ENCODE assay signal across 8 cellular contexts in the genomic region with DNA sequence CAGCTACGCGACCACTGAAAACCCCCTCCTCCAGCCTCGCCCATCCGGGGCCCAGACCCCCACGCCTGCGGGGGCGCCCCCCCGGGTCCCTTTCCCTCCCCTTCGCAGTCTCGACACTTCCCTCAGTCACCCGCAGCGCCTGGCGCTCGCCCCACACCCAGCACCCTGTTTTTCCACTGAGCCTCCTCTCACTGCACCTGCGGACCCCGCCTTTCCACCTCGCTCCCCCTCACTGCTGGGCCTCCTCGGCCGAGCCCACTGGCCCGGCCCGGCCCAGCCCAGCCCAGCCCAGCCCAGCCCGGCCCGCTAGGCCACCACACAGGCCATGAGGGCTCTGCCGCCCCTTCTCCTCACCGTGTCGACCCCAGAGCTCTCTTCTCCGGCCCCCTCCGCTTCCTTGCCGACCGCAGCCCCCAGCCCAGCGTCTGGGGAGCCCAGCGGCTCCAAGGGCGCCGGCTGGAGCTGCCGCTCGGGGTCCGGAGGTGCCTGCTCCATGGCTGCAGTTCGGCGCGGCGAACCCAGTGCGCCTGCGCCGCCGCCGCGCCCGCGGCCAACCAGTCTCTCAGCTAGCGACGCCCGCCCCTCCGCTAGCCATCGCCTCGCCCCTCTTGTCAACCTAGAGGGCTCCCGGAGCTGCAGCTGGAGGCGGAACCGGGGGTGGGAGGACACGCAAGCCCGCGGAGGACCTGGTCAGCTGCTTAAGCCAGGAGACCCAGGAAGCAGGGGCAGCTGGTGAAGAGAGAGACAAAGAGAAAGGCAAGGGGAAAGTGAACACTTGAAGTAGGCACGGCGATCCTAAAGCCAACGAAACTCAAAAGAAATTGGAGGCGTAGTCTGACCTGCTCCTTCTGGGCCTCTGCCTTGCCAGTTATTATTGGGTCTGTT. TPM values are rescaled to one million over a fixed set of nuclear protein-coding genes. Genes with fewer than 3 reads are reported as not detected.
A peak's percentile ranks its signal among the peaks of the same experiment; 100 is the strongest.
DNase-seq lines count a peak whose midpoint lies in the region; ATAC-seq, FAIRE-seq and TF ChIP-seq lines count a peak whose summit lies in the region.

TSS of gene SNX4 (minus strand) at position 525 of the 885 bp plus-strand sequence. CDS start at position 495, 30 bp downstream.

- peak; percentile 89 for DNase-seq in DMS79 treated with DMSO at 0.1 percent for 48 hours (lab: John Stamatoyannopoulos, UW)
- DNase-seq in RCC 7860 (ENCODE audit: low spot score), result peak; percentile 89
- DNase-seq in activated T-cell treated with anti-CD3 and anti-CD28 coated beads, Interleukin-2, amount 50 U/mL, for 72 hours, result peak; percentile 90 to 91
- peak; percentile 64 for DNase-seq in esophagus squamous epithelium (lab: John Stamatoyannopoulos, UW)
- DNase-seq in myocyte (ENCODE audit: low read depth), result peak; percentile 97
- DNase-seq in stimulated activated CD8-positive, alpha-beta memory T cell treated with anti-CD3 and anti-CD28 coated beads, Interleukin-7, amount 100 ng/mL, for 4 hours (ENCODE audit: low read depth in 2 of 2), result peak; percentile 68 to 82

- intact Hi-C loops in esophagus squamous epithelium (cut with DNase I), result no loop called here

- no peaks in the 10 kb centered on the region for H3K27me3 Mint-ChIP-seq in activated T-cell treated with anti-CD3 and anti-CD28 coated beads, Interleukin-2, amount 50 U/mL, for 72 hours (ENCODE audit: low read depth)

- peak within 1 kb of the TSS; percentile 91 for H3K27ac Mint-ChIP-seq in activated T-cell treated with anti-CD3 and anti-CD28 coated beads, Interleukin-2, amount 50 U/mL, for 72 hours

- peak within 1 kb of the TSS; percentile 72 to 92 (median 76) for H3K4me3 ChIP-seq in esophagus squamous epithelium

- H3K9me3 ChIP-seq in KOPT-K1 (ENCODE audit: insufficient read depth, low read length, poor library complexity, severe bottlenecking) (no peaks in the 10 kb centered on the region), esophagus squamous epithelium (no peaks in the 10 kb centered on the region)

- peaks cover 6 to 8% of the 10 kb centered on the region in 2 donors for H3K36me3 Mint-ChIP-seq in activated T-cell treated with anti-CD3 and anti-CD28 coated beads, Interleukin-2, amount 50 U/mL, for 72 hours (ENCODE audit: insufficient read depth in 2 of 2)

- peak; percentile 88 for ATAC-seq in GM21825 (IDR thresholded peaks at IDR 0.05; ENCODE audit: unreplicated experiment)
- ATAC-seq in activated T-cell treated with anti-CD3 and anti-CD28 coated beads, Interleukin-2, amount 50 U/mL, for 72 hours (replicated peaks in 1 of 2), result peak; percentile 97 to 98

- peak in 1 of 6 experiments; percentile 3 for TF ChIP-seq CTCF in esophagus squamous epithelium (IDR thresholded peaks at IDR 0.05)

- H3K4me1 Mint-ChIP-seq in activated T-cell treated with anti-CD3 and anti-CD28 coated beads, Interleukin-2, amount 50 U/mL, for 72 hours (ENCODE audit: low read depth), result peaks cover 47% of the 10 kb centered on the region

- 0 to 1% methylated on average over 21 to 25 of the region's 65 CpGs for WGBS in esophagus squamous epithelium, 2 donors

- H3K4me1 ChIP-seq in esophagus squamous epithelium, result peaks cover 14 to 41% (median 15%) of the 10 kb centered on the region in 3 donors

- FAIRE-seq in RCC 7860 (lab: Jason Lieb, UNC), result no peak

- H3K36me3 ChIP-seq in KOPT-K1 (ENCODE audit: insufficient read depth, low read length) (peaks cover 31% of the 10 kb centered on the region), esophagus squamous epithelium (peaks cover 0 to 22% (median 4%) of the 10 kb centered on the region in 3 donors)

- peak in 2 of 4 donors; percentile 60 to 67 for TF ChIP-seq POLR2A in esophagus squamous epithelium (IDR thresholded peaks at IDR 0.05)

- peak within 1 kb of the TSS; percentile 93 for H3K4me3 Mint-ChIP-seq in activated T-cell treated with anti-CD3 and anti-CD28 coated beads, Interleukin-2, amount 50 U/mL, for 72 hours

- no peaks in the 10 kb centered on the region for H3K9me3 Mint-ChIP-seq in activated T-cell treated with anti-CD3 and anti-CD28 coated beads, Interleukin-2, amount 50 U/mL, for 72 hours

- no peaks in the 10 kb centered on the region for H3K27me3 ChIP-seq in esophagus squamous epithelium

- H3K27ac ChIP-seq in KOPT-K1 (ENCODE audit: low read depth, low read length, poor library complexity, severe bottlenecking) (peak within 1 kb of the TSS; percentile 60), esophagus squamous epithelium (peak within 1 kb of the TSS; percentile 86 to 94 (median 88))

RNA-seq across cellular contexts. Expression of gene SNX4, which starts in this region (rescaled TPM):
- total RNA-seq in activated T-cell treated with anti-CD3 and anti-CD28 coated beads, Interleukin-2, amount 50 U/mL, for 72 hours, result 10 to 100 TPM; 25.1 to 30.8 TPM
- 10 to 100 TPM; 34.5 to 47.9 (median 42.8) TPM for total RNA-seq in esophagus squamous epithelium
- 51.0 and 60.3 TPM in 2 replicates for total RNA-seq in myocyte
- 19.4 TPM for polyA plus RNA-seq in myocyte (2012)

Comparison
In these comparisons a context has a peak if more than half of its experiments do, and no peak if none do; other contexts are left out.
1. Peak in every context shown above with its lines: DNase-seq, ATAC-seq, H3K4me3 ChIP-seq and H3K27ac ChIP-seq.